ENCODE assay signal across 16 cellular contexts in the genomic region with DNA sequence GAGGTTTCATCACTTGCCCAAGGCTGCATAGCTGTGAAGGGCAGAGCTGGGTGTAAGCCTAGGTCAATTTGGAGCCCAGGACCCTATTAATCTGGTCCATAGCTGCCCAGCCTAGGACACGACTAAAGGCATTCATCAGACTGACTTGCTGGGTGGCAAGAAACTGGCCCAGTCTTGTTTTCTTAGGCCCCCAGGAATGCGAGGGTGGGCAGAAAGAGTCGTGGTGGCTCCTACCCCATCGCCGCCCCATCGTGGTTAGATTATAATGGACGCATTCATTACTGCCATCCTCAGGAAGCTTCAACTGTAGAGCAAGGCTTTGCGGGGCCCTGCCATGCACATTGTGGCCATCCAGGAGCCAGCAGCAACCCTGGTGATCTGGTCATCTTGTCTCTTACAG.
"Had no signal": no experiment of that assay in that cellular context is flagged by ENCODE, and none has a peak within 500 bp of the region (broad histone marks: within the 10 kb centered on the region; RNA-seq: fewer than 3 reads in every experiment).

No MANE protein-coding gene starts in this region.

- H3K36me3 ChIP-seq: breast epithelium, neural progenitor cell, ovary had no signal

- H3K4me1 ChIP-seq: breast epithelium, neural progenitor cell had no signal

- H3K9me3 ChIP-seq: breast epithelium, gastroesophageal sphincter, ovary, sigmoid colon, upper lobe of left lung had no signal

- ATAC-seq: activated CD8-positive, alpha-beta T cell treated with anti-CD3 and anti-CD28 coated beads for 36 hours; activated T-cell treated with anti-CD3 and anti-CD28 coated beads, Interleukin-2, amount 50 U/mL, for 72 hours; gastroesophageal sphincter; stimulated activated effector memory CD8-positive, alpha-beta T cell treated with anti-CD3 and anti-CD28 coated beads, Interleukin-12 subunit alpha, Interleukin-12 subunit beta, amount 100 ng/mL, for 72 hours had no signal

- FAIRE-seq: islet of Langerhans had no signal

- H3K27ac ChIP-seq: breast epithelium, gastroesophageal sphincter, neural progenitor cell, ovary, sigmoid colon, upper lobe of left lung had no signal

- H3K4me3 ChIP-seq: breast epithelium, gastroesophageal sphincter, neural progenitor cell, ovary, sigmoid colon, upper lobe of left lung had no signal

- H3K27me3 ChIP-seq: breast epithelium, gastroesophageal sphincter, neural progenitor cell, ovary, sigmoid colon, upper lobe of left lung had no signal

- DNase-seq: activated B cell treated with CpG ODN at 0.5 μM for 24 hours; activated CD4-positive, alpha-beta T cell treated with anti-CD3 and anti-CD28 coated beads for 48 hours; activated CD8-positive, alpha-beta T cell treated with anti-CD3 and anti-CD28 coated beads for 36 hours; activated T-cell treated with anti-CD3 and anti-CD28 coated beads, Interleukin-2, amount 50 U/mL, for 72 hours; aorta; midbrain; stimulated activated CD4-positive, alpha-beta T cell treated with anti-CD3 and anti-CD28 coated beads, Interleukin-12 subunit alpha, Interleukin-12 subunit beta, amount 100 ng/mL, for 4 hours; stimulated activated CD4-positive, alpha-beta T cell treated with anti-CD3 and anti-CD28 coated beads, Interleukin-2, amount 100 ng/mL, for 24 hours; upper lobe of left lung had no signal
